13 cellular contexts compared by ENCODE assay signal in the genomic region with DNA sequence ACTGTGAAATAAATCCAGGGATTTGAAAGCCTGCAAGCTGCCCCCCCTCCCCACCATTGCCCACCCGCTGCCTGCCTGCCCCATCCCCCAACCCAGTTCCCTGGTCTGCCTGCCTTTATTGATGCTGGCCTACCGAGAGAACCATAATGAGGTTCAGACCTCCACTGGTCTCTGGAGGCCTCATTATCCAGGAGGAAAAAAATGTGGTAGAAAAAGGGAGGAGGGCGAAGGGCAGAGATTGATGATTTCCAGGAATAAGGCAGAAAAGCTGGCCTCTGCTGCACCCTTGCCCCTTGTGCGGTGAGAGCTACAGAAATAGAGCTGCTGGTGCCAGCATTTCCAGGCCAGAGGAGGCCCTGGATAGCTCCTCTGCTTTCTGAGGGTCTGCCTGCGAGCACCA.
DNase-seq lines count a peak whose midpoint lies in the region; ATAC-seq and TF ChIP-seq lines count a peak whose summit lies in the region.
"Had no signal": no experiment of that assay in that cellular context is flagged by ENCODE, and none has a peak within 500 bp of the region (broad histone marks: within the 10 kb centered on the region; RNA-seq: fewer than 3 reads in every experiment).

No MANE protein-coding gene starts in this region.

- H3K27ac Mint-ChIP-seq in nephron progenitor cell: peak overlapping the region; percentile 65
- no peak overlapping the region for H3K27ac Mint-ChIP-seq in activated naive CD4-positive, alpha-beta T cell treated with anti-CD3 and anti-CD28 coated beads, Interleukin-2, amount 10 ng/mL, durations not matched to agents 7 days and 5 days
- H3K27ac Mint-ChIP-seq: GM23338 had no signal

- intact Hi-C loops in sciatic nerve (cut with DNase I): no loop called here

- CTCF ChIA-PET in activated naive CD4-positive, alpha-beta T cell treated with anti-CD3 and anti-CD28 coated beads, Interleukin-2, amount 10 ng/mL, durations not matched to agents 7 days and 5 days (lab: Charles Lee): no interaction called here

- peak; percentile 31 for ATAC-seq in sciatic nerve
- ATAC-seq in HG03159 (IDR thresholded peaks at IDR 0.05; ENCODE audit: unreplicated experiment): no peak
- ATAC-seq: GM23338 had no signal

- no peaks in the 10 kb centered on the region for H3K27me3 Mint-ChIP-seq in nephron progenitor cell (ENCODE audit: low read depth, poor library complexity)
- H3K27me3 Mint-ChIP-seq in activated naive CD4-positive, alpha-beta T cell treated with anti-CD3 and anti-CD28 coated beads, Interleukin-2, amount 10 ng/mL, durations not matched to agents 7 days and 5 days: no peaks in the 10 kb centered on the region
- H3K27me3 Mint-ChIP-seq: CD8-positive, alpha-beta memory T cell had no signal

- peak; percentile 65 for DNase-seq in NCI-H69 (lab: John Stamatoyannopoulos, UW)
- peak; percentile 56 for DNase-seq in astrocyte of the hippocampus (ENCODE audit: low read depth, low spot score)
- peak; percentile 17 for DNase-seq in nephron progenitor cell
- DNase-seq in sciatic nerve (ENCODE audit: low spot score): no peak
- DNase-seq in stimulated activated CD4-positive, alpha-beta T cell treated with anti-CD3 and anti-CD28 coated beads, Interleukin-4, amount 100 ng/mL, for 24 hours: no peak
- no peak for DNase-seq in activated naive CD4-positive, alpha-beta T cell treated with anti-CD3 and anti-CD28 coated beads, Interleukin-2, amount 10 ng/mL, durations not matched to agents 7 days and 5 days
- DNase-seq: Caco-2; CD8-positive, alpha-beta memory T cell; DND-41; GDM1; H7 had no signal

- H3K4me1 Mint-ChIP-seq in nephron progenitor cell: peaks cover 20% of the 10 kb centered on the region
- no peaks in the 10 kb centered on the region for H3K4me1 Mint-ChIP-seq in activated naive CD4-positive, alpha-beta T cell treated with anti-CD3 and anti-CD28 coated beads, Interleukin-2, amount 10 ng/mL, durations not matched to agents 7 days and 5 days

- no peak overlapping the region for H3K4me3 Mint-ChIP-seq in nephron progenitor cell
- no peak overlapping the region for H3K4me3 Mint-ChIP-seq in activated naive CD4-positive, alpha-beta T cell treated with anti-CD3 and anti-CD28 coated beads, Interleukin-2, amount 10 ng/mL, durations not matched to agents 7 days and 5 days
- H3K4me3 Mint-ChIP-seq: CD8-positive, alpha-beta memory T cell; GM23338 had no signal

- no peak for TF ChIP-seq CTCF in nephron progenitor cell (IDR thresholded peaks at IDR 0.05)

- peaks cover 9% of the 10 kb centered on the region for H3K36me3 Mint-ChIP-seq in nephron progenitor cell (ENCODE audit: low read depth)
- no peaks in the 10 kb centered on the region for H3K36me3 Mint-ChIP-seq in activated naive CD4-positive, alpha-beta T cell treated with anti-CD3 and anti-CD28 coated beads, Interleukin-2, amount 10 ng/mL, durations not matched to agents 7 days and 5 days

- H3K9me3 Mint-ChIP-seq in nephron progenitor cell: no peaks in the 10 kb centered on the region
- H3K9me3 Mint-ChIP-seq in activated naive CD4-positive, alpha-beta T cell treated with anti-CD3 and anti-CD28 coated beads, Interleukin-2, amount 10 ng/mL, durations not matched to agents 7 days and 5 days: no peaks in the 10 kb centered on the region
- H3K9me3 Mint-ChIP-seq: GM23338 had no signal

Comparison
In these comparisons a context has a peak if more than half of its experiments do, and no peak if none do; other contexts are left out.
1. DNase-seq: peak in NCI-H69 (single experiment), astrocyte of the hippocampus (single experiment) and nephron progenitor cell (single experiment); none in sciatic nerve (single experiment), stimulated activated CD4-positive, alpha-beta T cell treated with anti-CD3 and anti-CD28 coated beads, Interleukin-4, amount 100 ng/mL, for 24 hours (single experiment) and activated naive CD4-positive, alpha-beta T cell treated with anti-CD3 and anti-CD28 coated beads, Interleukin-2, amount 10 ng/mL, durations not matched to agents 7 days and 5 days (single experiment).